ENCODE assay signal across 23 cellular contexts in genomic region chr19:4536798-4537197, GRCh38. TPM values are rescaled to one million over a fixed set of nuclear protein-coding genes. Genes with fewer than 3 reads are reported as not detected.
A peak's percentile ranks its signal among the peaks of the same experiment; 100 is the strongest.
DNase-seq lines count a peak whose midpoint lies in the region; ATAC-seq, FAIRE-seq and TF ChIP-seq lines count a peak whose summit lies in the region.
"Had no signal": no experiment of that assay in that cellular context is flagged by ENCODE, and none has a peak within 500 bp of the region (broad histone marks: within the 10 kb centered on the region; RNA-seq: fewer than 3 reads in every experiment).

No MANE protein-coding gene starts in this region.

- ATAC-seq in HepG2 (no peak), HG02571 (IDR thresholded peaks at IDR 0.05; ENCODE audit: unreplicated experiment) (no peak)
- no peak for ATAC-seq in activated CD8-positive, alpha-beta T cell treated with anti-CD3 and anti-CD28 coated beads, Interleukin-2, amount 10 ng/mL, durations not matched to agents 7 days and 5 days

- H3K4me2 ChIP-seq in BLaER1 treated with 17β-estradiol and CSF1 and Interleukin-3, amounts not matched to agents 10 nM and 100 nM: peak overlapping the region in 9 of 11 experiments; percentile 32 to 95 (median 52); a peak in 18 of 22 replicates
- H3K4me2 ChIP-seq in HepG2 (ENCODE audit: low read depth, low read length): 0 out of 2 replicates have a peak overlapping the region, but pooled peaks have one; percentile 10

- peak overlapping the region in 4 of 11 experiments; percentile 9 to 84 (median 30); a peak in 5 of 22 replicates for H3K27ac ChIP-seq in BLaER1 treated with 17β-estradiol and CSF1 and Interleukin-3, amounts not matched to agents 10 nM and 100 nM
- H3K27ac ChIP-seq in HepG2 (ENCODE audit: extremely low read length, insufficient read depth, low read length): no peak overlapping the region
- H3K27ac ChIP-seq: HL-60, prostate gland, skin epidermis had no signal

- H3K27me3 Mint-ChIP-seq in Calu3 (ENCODE audit: unreplicated experiment): no peaks in the 10 kb centered on the region
- H3K27me3 Mint-ChIP-seq in activated CD8-positive, alpha-beta T cell treated with anti-CD3 and anti-CD28 coated beads, Interleukin-2, amount 10 ng/mL, durations not matched to agents 7 days and 5 days (ENCODE audit: low read depth): peaks cover 7% of the 10 kb centered on the region

- no peaks in the 10 kb centered on the region for H4K20me1 ChIP-seq in BLaER1 treated with 17β-estradiol and CSF1 and Interleukin-3, amounts not matched to agents 10 nM and 100 nM
- H4K20me1 ChIP-seq in HepG2 (ENCODE audit: insufficient read depth, low read length): peaks cover 6% of the 10 kb centered on the region; the same call in 1 of the 2 replicates

- POLR2A ChIA-PET in HepG2 (lab: Yijun Ruan, JAX): no interaction called here
- POLR2A ChIA-PET in activated CD8-positive, alpha-beta T cell treated with anti-CD3 and anti-CD28 coated beads, Interleukin-2, amount 10 ng/mL, durations not matched to agents 7 days and 5 days (lab: Charles Lee): no interaction called here

- TF ChIP-seq CTCF in Calu3 (IDR thresholded peaks at IDR 0.05; ENCODE audit: unreplicated experiment) (no peak), HepG2 (CRISPR knock-in tag; IDR thresholded peaks at IDR 0.05) (no peak)

- H3K79me2 ChIP-seq in HepG2 (ENCODE audit: insufficient read depth, low read length): peaks cover 5% of the 10 kb centered on the region

- TF ChIP-seq EP300 in HepG2 (IDR thresholded peaks at IDR 0.05; ENCODE audit: low read depth in 2 of 2, low read length in 2 of 2): no peak
- TF ChIP-seq EP300 in HepG2 (CRISPR knock-in tag; IDR thresholded peaks at IDR 0.05; ENCODE audit: borderline replicate concordance): no peak

- no TSS peak for BruUV-seq in Calu3 (replicated peaks; lab: Mats Ljungman, UMichigan)
- BruUV-seq in HepG2 (replicated peaks; lab: Mats Ljungman, UMichigan): no TSS peak

- in situ Hi-C loops in HepG2 (cut with HindIII; ENCODE audit: extremely low pct_ligation_motif_present, low pct_unique_long_range_greater_than_20kb): no loop called here

- FAIRE-seq in HepG2 (lab: Jason Lieb, UNC): no peak
- FAIRE-seq: GM12892, H54, kidney had no signal

- H3K36me3 ChIP-seq in BLaER1 treated with 17β-estradiol and CSF1 and Interleukin-3, amounts not matched to agents 10 nM and 100 nM: peaks cover 0 to 7% (median 0%) of the 10 kb centered on the region in 11 experiments; a peak in 2 of 22 replicates
- H3K36me3 ChIP-seq in HepG2 (replicated peaks in 1 of 2; ENCODE audit: control insufficient read depth in 1 of 2, insufficient read depth in 2 of 2, low read length in 2 of 2): no peaks in the 10 kb centered on the region
- H3K36me3 ChIP-seq: prostate gland had no signal

- H3K4me3 ChIP-seq in BLaER1 treated with 17β-estradiol and CSF1 and Interleukin-3, amounts not matched to agents 10 nM and 100 nM: no peak overlapping the region; a peak in 1 of 20 replicates
- no peak overlapping the region for H3K4me3 ChIP-seq in HepG2 (replicated peaks in 1 of 3; ENCODE audit: insufficient read depth in 1 of 3, low read depth in 2 of 3, low read length in 3 of 3)
- H3K4me3 ChIP-seq: prostate gland, skin epidermis had no signal

- no peak overlapping the region for H2AFZ ChIP-seq in HepG2 (ENCODE audit: low read length)

- H3K9me3 Mint-ChIP-seq in Calu3 (ENCODE audit: low read depth, unreplicated experiment): no peaks in the 10 kb centered on the region
- H3K9me3 Mint-ChIP-seq in activated CD8-positive, alpha-beta T cell treated with anti-CD3 and anti-CD28 coated beads, Interleukin-2, amount 10 ng/mL, durations not matched to agents 7 days and 5 days (ENCODE audit: insufficient read depth): peaks cover 3% of the 10 kb centered on the region
- H3K9me3 Mint-ChIP-seq: central memory CD8-positive, alpha-beta T cell; memory B cell had no signal

- peak overlapping the region; percentile 24 for H3K4me3 Mint-ChIP-seq in Calu3 (ENCODE audit: low read depth, unreplicated experiment)
- H3K4me3 Mint-ChIP-seq in activated CD8-positive, alpha-beta T cell treated with anti-CD3 and anti-CD28 coated beads, Interleukin-2, amount 10 ng/mL, durations not matched to agents 7 days and 5 days: no peak overlapping the region
- H3K4me3 Mint-ChIP-seq: central memory CD8-positive, alpha-beta T cell; memory B cell had no signal

- peaks cover 22 to 71% (median 55%) of the 10 kb centered on the region in 10 experiments for H3K4me1 ChIP-seq in BLaER1 treated with 17β-estradiol and CSF1 and Interleukin-3, amounts not matched to agents 10 nM and 100 nM
- peaks cover 78% of the 10 kb centered on the region for H3K4me1 ChIP-seq in HepG2 (ENCODE audit: insufficient read depth, low read length)
- H3K4me1 ChIP-seq: prostate gland had no signal

- intact Hi-C loops in Calu3 (cut with micrococcal nuclease; ENCODE audit: unreplicated experiment) (no loop called here), HepG2 (cut with micrococcal nuclease; ENCODE audit: unreplicated experiment) (loop anchor here (5.0 kb wide), 1 partner anchor 64 kb away; the partner anchor contains the start of gene HDGFL2)

- peaks cover 0 to 14% (median 0%) of the 10 kb centered on the region in 11 experiments; a peak in 6 of 22 replicates for H3K27me3 ChIP-seq in BLaER1 treated with 17β-estradiol and CSF1 and Interleukin-3, amounts not matched to agents 10 nM and 100 nM
- no peaks in the 10 kb centered on the region for H3K27me3 ChIP-seq in HepG2 (ENCODE audit: control insufficient read depth in 1 of 2, insufficient read depth in 2 of 2, low read length in 2 of 2)

- TF ChIP-seq POLR2A in HepG2 (IDR thresholded peaks at IDR 0.05; ENCODE audit: insufficient read depth in 1 of 2, low read depth in 2 of 2, low read length in 2 of 2): no peak

- WGBS in HepG2 (ENCODE audit: low lambda C conversion rate): 43% methylated on average over 5 of the region's 5 CpGs

- H3K9me3 ChIP-seq in BLaER1 treated with 17β-estradiol and CSF1 and Interleukin-3, amounts not matched to agents 10 nM and 100 nM (replicated peaks in 1 of 11): peaks cover 9 to 15% (median 11%) of the 10 kb centered on the region in 11 experiments; a peak in 21 of 22 replicates
- H3K9me3 ChIP-seq in HepG2 (ENCODE audit: low read length): no peaks in the 10 kb centered on the region
- H3K9me3 ChIP-seq: prostate gland had no signal

- H3K27ac Mint-ChIP-seq in Calu3 (ENCODE audit: unreplicated experiment): no peak overlapping the region
- H3K27ac Mint-ChIP-seq in activated CD8-positive, alpha-beta T cell treated with anti-CD3 and anti-CD28 coated beads, Interleukin-2, amount 10 ng/mL, durations not matched to agents 7 days and 5 days: no peak overlapping the region
- H3K27ac Mint-ChIP-seq: memory B cell had no signal

- H3K36me3 Mint-ChIP-seq in Calu3 (ENCODE audit: insufficient read depth, unreplicated experiment): peaks cover 17% of the 10 kb centered on the region
- peaks cover 2% of the 10 kb centered on the region for H3K36me3 Mint-ChIP-seq in activated CD8-positive, alpha-beta T cell treated with anti-CD3 and anti-CD28 coated beads, Interleukin-2, amount 10 ng/mL, durations not matched to agents 7 days and 5 days (ENCODE audit: low read depth)
- H3K36me3 Mint-ChIP-seq: memory B cell had no signal

- no peak for TF ChIP-seq RAD21 in HepG2 (CRISPR knock-in tag; IDR thresholded peaks at IDR 0.05)

- CTCF ChIA-PET in Calu3 (lab: Charles Lee) (interaction anchor here (0.7 kb wide), 1 partner anchor 184 kb away, joined by 3 read pairs; no protein-coding TSS in a partner anchor), HepG2 (lab: Yijun Ruan, JAX; ENCODE audit: low intra/inter-chr PET ratio, low total read pairs) (no interaction called here)
- CTCF ChIA-PET in activated CD8-positive, alpha-beta T cell treated with anti-CD3 and anti-CD28 coated beads, Interleukin-2, amount 10 ng/mL, durations not matched to agents 7 days and 5 days (lab: Charles Lee): interaction anchor here (5.2 kb wide), 1 partner anchor 12 kb away, joined by 39 read pairs; no protein-coding TSS in a partner anchor

- peak overlapping the region in 6 of 11 experiments; percentile 18 to 32 (median 28); a peak in 4 of 22 replicates for H3K9ac ChIP-seq in BLaER1 treated with 17β-estradiol and CSF1 and Interleukin-3, amounts not matched to agents 10 nM and 100 nM
- no peak overlapping the region for H3K9ac ChIP-seq in HepG2 (ENCODE audit: insufficient read depth, low read depth, low read length)

- DNase-seq in Calu3 (no peak), NCI-H526 (lab: John Stamatoyannopoulos, UW) (peak; percentile 75 to 82), HepG2 (ENCODE audit: low spot score) (no peak), retina (no peak)
- DNase-seq in activated CD8-positive, alpha-beta T cell treated with anti-CD3 and anti-CD28 coated beads, Interleukin-2, amount 10 ng/mL, durations not matched to agents 7 days and 5 days: no peak
- DNase-seq: activated CD4-positive, alpha-beta T cell treated with anti-CD3 and anti-CD28 coated beads, Interleukin-2, amount 50 U/mL, for 4 hours; activated CD4-positive, CD25-positive, alpha-beta regulatory T cell; kidney; NCI-H1930; NCI-H748 treated with DMSO at 0.1 percent for 48 hours; stimulated activated CD4-positive, alpha-beta T cell treated with anti-CD3 and anti-CD28 coated beads, Interleukin-1b, Interleukin-23, amount 100 ng/mL, for 48 hours; trophoblast cell had no signal

- H3K4me1 Mint-ChIP-seq in Calu3 (ENCODE audit: low read depth, unreplicated experiment): peaks cover 24% of the 10 kb centered on the region
- peaks cover 7% of the 10 kb centered on the region for H3K4me1 Mint-ChIP-seq in activated CD8-positive, alpha-beta T cell treated with anti-CD3 and anti-CD28 coated beads, Interleukin-2, amount 10 ng/mL, durations not matched to agents 7 days and 5 days (ENCODE audit: low read depth)
- H3K4me1 Mint-ChIP-seq: central memory CD8-positive, alpha-beta T cell had no signal

RNA-seq across cellular contexts. Expression of gene PLIN5, which starts 1.8 kb away (rescaled TPM):
- total RNA-seq in Calu3 (2022) (7.6 and 13.1 TPM in 2 replicates), HepG2 (2016; rRNA removed; fragmentation: Illumina TruSeq; extraction: Trizol) (1.6 and 1.8 TPM in 2 replicates)
- total RNA-seq in HepG2 (2016; cell fraction: cytosol; rRNA removed; fragmentation: Illumina TruSeq; extraction: Trizol; ENCODE audit: low read depth): 0.35 and 0.40 TPM in 2 replicates
- 0.94 and 1.8 TPM in 2 replicates for total RNA-seq in HepG2 (2016; cell fraction: insoluble cytoplasmic fraction; rRNA removed; fragmentation: Illumina TruSeq; extraction: Trizol)
- total RNA-seq in HepG2 (2016; cell fraction: membrane; rRNA removed; fragmentation: Illumina TruSeq; extraction: Trizol): 0.65 TPM in 2 replicates
- total RNA-seq in HepG2 (2016; cell fraction: nucleus; rRNA removed; fragmentation: Illumina TruSeq; extraction: Trizol): 1.9 TPM in 2 replicates
- polyA plus RNA-seq in HepG2 (2011; rRNA removed): 4.8 and 6.3 TPM in 2 replicates
- 1.6 and 1.9 TPM in 2 replicates for polyA plus RNA-seq in HepG2 (2011; cell fraction: cytosol; rRNA removed)
- 31.7 and 40.6 TPM in 2 replicates for polyA plus RNA-seq in HepG2 (2011; cell fraction: nucleus; rRNA removed)
- 1.9 and 2.0 TPM in 2 replicates for polyA plus RNA-seq in HepG2 (2012)
- 0.12 and 0.53 TPM in 2 replicates for polyA plus RNA-seq in HepG2 (2016; cell fraction: cytosol; fragmentation: Illumina TruSeq; extraction: Trizol; ENCODE audit: low read depth)
- polyA plus RNA-seq in HepG2 (2016; cell fraction: insoluble cytoplasmic fraction; fragmentation: Illumina TruSeq; extraction: Trizol; ENCODE audit: low read depth): 0.77 and 1.4 TPM in 2 replicates
- 0.11 and 0.52 TPM in 2 replicates for polyA plus RNA-seq in HepG2 (2016; cell fraction: membrane; fragmentation: Illumina TruSeq; extraction: Trizol; ENCODE audit: low read depth)
- 5.8 and 8.9 TPM in 2 replicates for polyA plus RNA-seq in HepG2 (2016; cell fraction: nucleus; fragmentation: Illumina TruSeq; extraction: Trizol; ENCODE audit: insufficient read depth, low read depth)
- polyA minus RNA-seq in HepG2 (2011; rRNA and poly(A)+ RNA removed; ENCODE audit: low replicate concordance): 0.47 and 3.5 TPM in 2 replicates
- 0.97 and 0.99 TPM in 2 replicates for polyA minus RNA-seq in HepG2 (2011; cell fraction: cytosol; rRNA and poly(A)+ RNA removed)
- 4.1 and 4.4 TPM in 2 replicates for polyA minus RNA-seq in HepG2 (2011; cell fraction: nucleus; rRNA and poly(A)+ RNA removed)
- total RNA-seq in activated CD8-positive, alpha-beta T cell treated with anti-CD3 and anti-CD28 coated beads, Interleukin-2, amount 10 ng/mL, durations not matched to agents 7 days and 5 days: not detected
- total RNA-seq: fibroblast of lung had no signal
- polyA plus RNA-seq: fibroblast of lung had no signal

RNA-seq across cellular contexts. Expression of gene LRG1, which starts 3.0 kb away (rescaled TPM):
- 28.5 and 36.4 TPM in 2 replicates for total RNA-seq in Calu3 (2022)
- total RNA-seq in HepG2 (2016; rRNA removed; fragmentation: Illumina TruSeq; extraction: Trizol): 7.1 and 12.0 TPM in 2 replicates
- total RNA-seq in HepG2 (2016; cell fraction: cytosol; rRNA removed; fragmentation: Illumina TruSeq; extraction: Trizol; ENCODE audit: low read depth): 2.0 and 2.2 TPM in 2 replicates
- total RNA-seq in HepG2 (2016; cell fraction: insoluble cytoplasmic fraction; rRNA removed; fragmentation: Illumina TruSeq; extraction: Trizol): 5.8 and 13.0 TPM in 2 replicates
- total RNA-seq in HepG2 (2016; cell fraction: membrane; rRNA removed; fragmentation: Illumina TruSeq; extraction: Trizol): 4.2 and 4.7 TPM in 2 replicates
- total RNA-seq in HepG2 (2016; cell fraction: nucleus; rRNA removed; fragmentation: Illumina TruSeq; extraction: Trizol): 10.2 and 12.3 TPM in 2 replicates
- 39.3 and 48.9 TPM in 2 replicates for polyA plus RNA-seq in HepG2 (2011; rRNA removed)
- 33.3 and 38.7 TPM in 2 replicates for polyA plus RNA-seq in HepG2 (2011; cell fraction: cytosol; rRNA removed)
- 12.1 and 16.5 TPM in 2 replicates for polyA plus RNA-seq in HepG2 (2011; cell fraction: nucleus; rRNA removed)
- polyA plus RNA-seq in HepG2 (2012): 8.4 and 14.3 TPM in 2 replicates
- polyA plus RNA-seq in HepG2 (2016; cell fraction: cytosol; fragmentation: Illumina TruSeq; extraction: Trizol; ENCODE audit: low read depth): 2.4 and 2.6 TPM in 2 replicates
- 6.6 and 8.6 TPM in 2 replicates for polyA plus RNA-seq in HepG2 (2016; cell fraction: insoluble cytoplasmic fraction; fragmentation: Illumina TruSeq; extraction: Trizol; ENCODE audit: low read depth)
- polyA plus RNA-seq in HepG2 (2016; cell fraction: membrane; fragmentation: Illumina TruSeq; extraction: Trizol; ENCODE audit: low read depth): 4.2 and 4.9 TPM in 2 replicates
- 20.0 and 22.9 TPM in 2 replicates for polyA plus RNA-seq in HepG2 (2016; cell fraction: nucleus; fragmentation: Illumina TruSeq; extraction: Trizol; ENCODE audit: insufficient read depth, low read depth)
- polyA minus RNA-seq in HepG2 (2011; rRNA and poly(A)+ RNA removed; ENCODE audit: low replicate concordance): 0.77 and 28.9 TPM in 2 replicates
- 12.1 and 23.5 TPM in 2 replicates for polyA minus RNA-seq in HepG2 (2011; cell fraction: cytosol; rRNA and poly(A)+ RNA removed)
- 3.2 and 5.6 TPM in 2 replicates for polyA minus RNA-seq in HepG2 (2011; cell fraction: nucleus; rRNA and poly(A)+ RNA removed)
- not detected for total RNA-seq in activated CD8-positive, alpha-beta T cell treated with anti-CD3 and anti-CD28 coated beads, Interleukin-2, amount 10 ng/mL, durations not matched to agents 7 days and 5 days
- total RNA-seq: fibroblast of lung, LHCN-M2 had no signal

RNA-seq across cellular contexts. Expression of gene PLIN4, which starts 18.5 kb away (rescaled TPM):
- total RNA-seq in Calu3 (2022) (1.1 and 2.3 TPM in 2 replicates), HepG2 (2016; rRNA removed; fragmentation: Illumina TruSeq; extraction: Trizol) (0.80 and 1.3 TPM in 2 replicates)
- 1.2 and 1.4 TPM in 2 replicates for total RNA-seq in HepG2 (2016; cell fraction: cytosol; rRNA removed; fragmentation: Illumina TruSeq; extraction: Trizol; ENCODE audit: low read depth)
- total RNA-seq in HepG2 (2016; cell fraction: insoluble cytoplasmic fraction; rRNA removed; fragmentation: Illumina TruSeq; extraction: Trizol): 0.68 and 1.3 TPM in 2 replicates
- total RNA-seq in HepG2 (2016; cell fraction: membrane; rRNA removed; fragmentation: Illumina TruSeq; extraction: Trizol): 0.12 and 0.21 TPM in 2 replicates
- total RNA-seq in HepG2 (2016; cell fraction: nucleus; rRNA removed; fragmentation: Illumina TruSeq; extraction: Trizol): 1.0 and 1.1 TPM in 2 replicates
- 1.1 and 1.9 TPM in 2 replicates for polyA plus RNA-seq in HepG2 (2011; rRNA removed)
- 0.72 and 0.76 TPM in 2 replicates for polyA plus RNA-seq in HepG2 (2011; cell fraction: cytosol; rRNA removed)
- polyA plus RNA-seq in HepG2 (2011; cell fraction: nucleus; rRNA removed): 12.5 and 14.8 TPM in 2 replicates
- 0.82 and 1.4 TPM in 2 replicates for polyA plus RNA-seq in HepG2 (2012)
- polyA plus RNA-seq in HepG2 (2016; cell fraction: cytosol; fragmentation: Illumina TruSeq; extraction: Trizol; ENCODE audit: low read depth): 1.2 and 1.5 TPM in 2 replicates
- polyA plus RNA-seq in HepG2 (2016; cell fraction: insoluble cytoplasmic fraction; fragmentation: Illumina TruSeq; extraction: Trizol; ENCODE audit: low read depth): 0.48 and 0.53 TPM in 2 replicates
- polyA plus RNA-seq in HepG2 (2016; cell fraction: membrane; fragmentation: Illumina TruSeq; extraction: Trizol; ENCODE audit: low read depth): 0.08 and 0.13 TPM in 2 replicates
- 2.9 and 3.1 TPM in 2 replicates for polyA plus RNA-seq in HepG2 (2016; cell fraction: nucleus; fragmentation: Illumina TruSeq; extraction: Trizol; ENCODE audit: insufficient read depth, low read depth)
- polyA minus RNA-seq in HepG2 (2011; rRNA and poly(A)+ RNA removed; ENCODE audit: low replicate concordance): 0.19 and 0.78 TPM in 2 replicates
- 1.1 and 1.3 TPM in 2 replicates for polyA minus RNA-seq in HepG2 (2011; cell fraction: cytosol; rRNA and poly(A)+ RNA removed)
- polyA minus RNA-seq in HepG2 (2011; cell fraction: nucleus; rRNA and poly(A)+ RNA removed): 1.0 and 1.6 TPM in 2 replicates
- not detected for total RNA-seq in activated CD8-positive, alpha-beta T cell treated with anti-CD3 and anti-CD28 coated beads, Interleukin-2, amount 10 ng/mL, durations not matched to agents 7 days and 5 days

RNA-seq across cellular contexts. Expression of gene SEMA6B, which starts 22.7 kb away (rescaled TPM):
- total RNA-seq in Calu3 (2022) (0.21 and 0.34 TPM in 2 replicates), HepG2 (2016; rRNA removed; fragmentation: Illumina TruSeq; extraction: Trizol) (37.0 and 67.1 TPM in 2 replicates)
- 14.3 and 14.5 TPM in 2 replicates for total RNA-seq in HepG2 (2016; cell fraction: cytosol; rRNA removed; fragmentation: Illumina TruSeq; extraction: Trizol; ENCODE audit: low read depth)
- 29.9 and 68.6 TPM in 2 replicates for total RNA-seq in HepG2 (2016; cell fraction: insoluble cytoplasmic fraction; rRNA removed; fragmentation: Illumina TruSeq; extraction: Trizol)
- total RNA-seq in HepG2 (2016; cell fraction: membrane; rRNA removed; fragmentation: Illumina TruSeq; extraction: Trizol): 59.5 and 62.2 TPM in 2 replicates
- 51.6 and 59.6 TPM in 2 replicates for total RNA-seq in HepG2 (2016; cell fraction: nucleus; rRNA removed; fragmentation: Illumina TruSeq; extraction: Trizol)
- 45.5 and 56.2 TPM in 2 replicates for polyA plus RNA-seq in HepG2 (2011; rRNA removed)
- polyA plus RNA-seq in HepG2 (2011; cell fraction: cytosol; rRNA removed): 55.1 and 78.1 TPM in 2 replicates
- 60.7 and 73.5 TPM in 2 replicates for polyA plus RNA-seq in HepG2 (2011; cell fraction: nucleus; rRNA removed)
- polyA plus RNA-seq in HepG2 (2012): 31.8 and 42.2 TPM in 2 replicates
- 17.9 and 18.2 TPM in 2 replicates for polyA plus RNA-seq in HepG2 (2016; cell fraction: cytosol; fragmentation: Illumina TruSeq; extraction: Trizol; ENCODE audit: low read depth)
- 55.9 and 71.2 TPM in 2 replicates for polyA plus RNA-seq in HepG2 (2016; cell fraction: insoluble cytoplasmic fraction; fragmentation: Illumina TruSeq; extraction: Trizol; ENCODE audit: low read depth)
- 62.0 and 68.4 TPM in 2 replicates for polyA plus RNA-seq in HepG2 (2016; cell fraction: membrane; fragmentation: Illumina TruSeq; extraction: Trizol; ENCODE audit: low read depth)
- 120 and 123 TPM in 2 replicates for polyA plus RNA-seq in HepG2 (2016; cell fraction: nucleus; fragmentation: Illumina TruSeq; extraction: Trizol; ENCODE audit: insufficient read depth, low read depth)
- 0.23 and 250 TPM in 2 replicates for polyA minus RNA-seq in HepG2 (2011; rRNA and poly(A)+ RNA removed; ENCODE audit: low replicate concordance)
- polyA minus RNA-seq in HepG2 (2011; cell fraction: cytosol; rRNA and poly(A)+ RNA removed): 72.0 and 86.5 TPM in 2 replicates
- polyA minus RNA-seq in HepG2 (2011; cell fraction: nucleus; rRNA and poly(A)+ RNA removed): 23.2 and 24.5 TPM in 2 replicates
- not detected for total RNA-seq in activated CD8-positive, alpha-beta T cell treated with anti-CD3 and anti-CD28 coated beads, Interleukin-2, amount 10 ng/mL, durations not matched to agents 7 days and 5 days

Comparison
In these comparisons a context has a peak if more than half of its experiments do, and no peak if none do; other contexts are left out.
1. DNase-seq: peak in NCI-H526 (2 of 2); none in Calu3 (single experiment), HepG2 (single experiment), activated CD8-positive, alpha-beta T cell treated with anti-CD3 and anti-CD28 coated beads, Interleukin-2, amount 10 ng/mL, durations not matched to agents 7 days and 5 days (single experiment) and retina (single experiment).